Comparison of ENCODE assay signal across 8 cellular contexts in the genomic region with DNA sequence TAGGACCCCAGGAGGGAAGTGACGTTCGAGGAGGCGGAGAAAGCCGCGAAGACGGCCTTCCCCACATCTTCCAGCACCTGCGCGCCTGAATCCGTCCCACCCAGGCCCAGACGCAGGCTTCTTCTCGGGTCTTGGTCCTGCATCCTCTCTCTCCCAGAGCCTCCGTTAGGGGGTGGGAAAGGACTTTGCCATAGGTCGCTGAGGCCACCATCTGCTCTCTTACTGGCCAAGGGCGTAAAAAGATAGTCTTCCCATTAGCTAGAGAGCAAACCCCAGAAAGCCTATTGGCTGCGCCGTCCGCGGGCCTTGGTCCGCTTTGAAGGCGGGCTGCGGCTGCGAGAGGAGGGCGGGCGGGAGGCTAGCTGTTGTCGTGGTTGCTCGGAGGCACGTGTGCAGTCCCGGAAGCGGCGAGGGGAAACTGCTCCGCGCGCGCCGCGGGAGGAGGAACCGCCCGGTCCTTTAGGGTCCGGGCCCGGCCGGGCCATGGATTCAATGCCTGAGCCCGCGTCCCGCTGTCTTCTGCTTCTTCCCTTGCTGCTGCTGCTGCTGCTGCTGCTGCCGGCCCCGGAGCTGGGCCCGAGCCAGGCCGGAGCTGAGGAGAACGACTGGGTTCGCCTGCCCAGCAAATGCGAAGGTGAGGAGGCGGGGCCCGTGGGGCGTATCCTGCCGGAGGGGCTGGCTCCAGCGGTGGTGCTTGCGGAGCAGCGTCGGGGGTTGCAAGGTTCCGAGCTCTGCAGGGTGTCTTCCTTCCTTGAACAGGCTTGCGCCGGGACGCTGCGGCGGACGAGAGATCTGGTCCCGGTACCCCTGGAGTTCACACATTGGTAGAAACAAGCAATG. TPM values are rescaled to one million over a fixed set of nuclear protein-coding genes. Genes with fewer than 3 reads are reported as not detected.
DNase-seq lines count a peak whose midpoint lies in the region; ATAC-seq and TF ChIP-seq lines count a peak whose summit lies in the region.

A gene (plus strand): TSS at position 393 of the 840 bp plus-strand sequence. CDS start 91 bp downstream, at position 484.

- DNase-seq in CD14-positive monocyte (ENCODE audit: low spot score): peak; percentile 92
- peak; percentile 100 for DNase-seq in NCI-H82 (lab: John Stamatoyannopoulos, UW)
- DNase-seq in activated CD4-positive, alpha-beta T cell treated with anti-CD3 and anti-CD28 coated beads, Interleukin-2, amount 50 U/mL, for 48 hours: peak; percentile 94 to 96
- DNase-seq in dermis microvascular lymphatic vessel endothelial cell (ENCODE audit: low read depth in 2 of 2): peak; percentile 88 to 98
- peak; percentile 94 for DNase-seq in stimulated activated CD4-positive, alpha-beta T cell treated with anti-CD3 and anti-CD28 coated beads, Interleukin-4, amount 100 ng/mL, for 24 hours

- peak; percentile 32 to 47 for TF ChIP-seq RAD21 in liver (IDR thresholded peaks at IDR 0.05)

- WGBS in liver: under 1% methylated on average over 67 of the region's 67 CpGs

- H3K36me3 Mint-ChIP-seq in CD14-positive monocyte: peaks cover 16 to 26% of the 10 kb centered on the region in 2 donors

- TF ChIP-seq CTCF in CD14-positive monocyte (IDR thresholded peaks at IDR 0.05): no peak
- no peak for TF ChIP-seq CTCF in liver (IDR thresholded peaks at IDR 0.05; ENCODE audit: low read depth, low read length, missing input control)

- peak; percentile 75 for ATAC-seq in GM19397 (IDR thresholded peaks at IDR 0.05; ENCODE audit: unreplicated experiment)
- peak; percentile 69 for ATAC-seq in HG03571 (IDR thresholded peaks at IDR 0.05; ENCODE audit: unreplicated experiment)

- peaks cover 1 to 3% (median 2%) of the 10 kb centered on the region in 3 donors for H3K27me3 Mint-ChIP-seq in CD14-positive monocyte (ENCODE audit: low read depth in 3 of 3)

- H3K27me3 ChIP-seq in liver (ENCODE audit: control insufficient read depth in 4 of 4, insufficient read depth in 4 of 4, low read length in 3 of 4): no peaks in the 10 kb centered on the region

- no peaks in the 10 kb centered on the region for H3K9me3 Mint-ChIP-seq in CD14-positive monocyte

- H3K4me3 ChIP-seq in liver (ENCODE audit: low read depth in 1 of 3, low read length in 3 of 3): peak within 1 kb of the TSS; percentile 65 to 83 (median 82)

- H3K4me1 Mint-ChIP-seq in CD14-positive monocyte: peaks cover 53% of the 10 kb centered on the region

- H3K27ac Mint-ChIP-seq in CD14-positive monocyte: peak within 1 kb of the TSS; percentile 98 to 100 (median 99)

- peak within 1 kb of the TSS; percentile 99 for H3K4me3 Mint-ChIP-seq in CD14-positive monocyte

- intact Hi-C loops in CD14-positive monocyte (cut with micrococcal nuclease): no loop called here

- peak within 1 kb of the TSS; percentile 69 to 93 for H3K9ac ChIP-seq in liver (ENCODE audit: low read depth in 1 of 2, low read length in 2 of 2)

- peaks cover 0 to under 1% (median 0%) of the 10 kb centered on the region in 4 donors for H3K36me3 ChIP-seq in liver (ENCODE audit: control insufficient read depth in 4 of 4, insufficient read depth in 3 of 4, low read depth in 1 of 4, low read length in 3 of 4)

- peak within 1 kb of the TSS; percentile 88 to 92 for H3K27ac ChIP-seq in liver (ENCODE audit: low read depth in 1 of 2, low read length in 2 of 2)

- H3K4me1 ChIP-seq in liver (ENCODE audit: control insufficient read depth in 4 of 4, insufficient read depth in 4 of 4, low read length in 3 of 4): peaks cover 4 to 33% (median 20%) of the 10 kb centered on the region in 4 donors

- no peaks in the 10 kb centered on the region for H3K9me3 ChIP-seq in liver (ENCODE audit: control insufficient read depth in 4 of 4, low read length in 3 of 4)

TF ChIP-seq in liver, 16 proteins besides CTCF, POLR2A, EP300 and RAD21:
- TF ChIP-seq JUND (IDR thresholded peaks at IDR 0.05) (peak; percentile 24 to 26), SP1 (IDR thresholded peaks at IDR 0.05) (peak; percentile 95), YY1 (IDR thresholded peaks at IDR 0.05) (peak; percentile 84), RXRA (IDR thresholded peaks at IDR 0.05) (peak; percentile 57 to 65), HNF4A (conservative IDR thresholded peaks at IDR 0.05) (peak; percentile 76 to 85), GABPA (IDR thresholded peaks at IDR 0.05 in 1 of 2, conservative IDR thresholded peaks at IDR 0.05 in 1 of 2) (peak; percentile 15 to 83), FOXA1 (IDR thresholded peaks at IDR 0.05) (peak; percentile 22), HNF4G (IDR thresholded peaks at IDR 0.05) (peak; percentile 63), TAF1 (conservative IDR thresholded peaks at IDR 0.05) (peak; percentile 81), FOXA2 (IDR thresholded peaks at IDR 0.05) (no peak), NR2F2 (IDR thresholded peaks at IDR 0.05) (peak; percentile 94), EGR1 (IDR thresholded peaks at IDR 0.05; ENCODE audit: low read depth in 2 of 2) (peak in 1 of 2 donors; percentile 26)
- TF ChIP-seq, protein P1, sequence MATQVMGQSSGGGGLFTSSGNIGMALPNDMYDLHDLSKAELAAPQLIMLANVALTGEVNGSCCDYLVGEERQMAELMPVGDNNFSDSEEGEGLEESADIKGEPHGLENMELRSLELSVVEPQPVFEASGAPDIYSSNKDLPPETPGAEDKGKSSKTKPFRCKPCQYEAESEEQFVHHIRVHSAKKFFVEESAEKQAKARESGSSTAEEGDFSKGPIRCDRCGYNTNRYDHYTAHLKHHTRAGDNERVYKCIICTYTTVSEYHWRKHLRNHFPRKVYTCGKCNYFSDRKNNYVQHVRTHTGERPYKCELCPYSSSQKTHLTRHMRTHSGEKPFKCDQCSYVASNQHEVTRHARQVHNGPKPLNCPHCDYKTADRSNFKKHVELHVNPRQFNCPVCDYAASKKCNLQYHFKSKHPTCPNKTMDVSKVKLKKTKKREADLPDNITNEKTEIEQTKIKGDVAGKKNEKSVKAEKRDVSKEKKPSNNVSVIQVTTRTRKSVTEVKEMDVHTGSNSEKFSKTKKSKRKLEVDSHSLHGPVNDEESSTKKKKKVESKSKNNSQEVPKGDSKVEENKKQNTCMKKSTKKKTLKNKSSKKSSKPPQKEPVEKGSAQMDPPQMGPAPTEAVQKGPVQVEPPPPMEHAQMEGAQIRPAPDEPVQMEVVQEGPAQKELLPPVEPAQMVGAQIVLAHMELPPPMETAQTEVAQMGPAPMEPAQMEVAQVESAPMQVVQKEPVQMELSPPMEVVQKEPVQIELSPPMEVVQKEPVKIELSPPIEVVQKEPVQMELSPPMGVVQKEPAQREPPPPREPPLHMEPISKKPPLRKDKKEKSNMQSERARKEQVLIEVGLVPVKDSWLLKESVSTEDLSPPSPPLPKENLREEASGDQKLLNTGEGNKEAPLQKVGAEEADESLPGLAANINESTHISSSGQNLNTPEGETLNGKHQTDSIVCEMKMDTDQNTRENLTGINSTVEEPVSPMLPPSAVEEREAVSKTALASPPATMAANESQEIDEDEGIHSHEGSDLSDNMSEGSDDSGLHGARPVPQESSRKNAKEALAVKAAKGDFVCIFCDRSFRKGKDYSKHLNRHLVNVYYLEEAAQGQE (IDR thresholded peaks at IDR 0.05): peak; percentile 46
- TF ChIP-seq, protein P2, sequence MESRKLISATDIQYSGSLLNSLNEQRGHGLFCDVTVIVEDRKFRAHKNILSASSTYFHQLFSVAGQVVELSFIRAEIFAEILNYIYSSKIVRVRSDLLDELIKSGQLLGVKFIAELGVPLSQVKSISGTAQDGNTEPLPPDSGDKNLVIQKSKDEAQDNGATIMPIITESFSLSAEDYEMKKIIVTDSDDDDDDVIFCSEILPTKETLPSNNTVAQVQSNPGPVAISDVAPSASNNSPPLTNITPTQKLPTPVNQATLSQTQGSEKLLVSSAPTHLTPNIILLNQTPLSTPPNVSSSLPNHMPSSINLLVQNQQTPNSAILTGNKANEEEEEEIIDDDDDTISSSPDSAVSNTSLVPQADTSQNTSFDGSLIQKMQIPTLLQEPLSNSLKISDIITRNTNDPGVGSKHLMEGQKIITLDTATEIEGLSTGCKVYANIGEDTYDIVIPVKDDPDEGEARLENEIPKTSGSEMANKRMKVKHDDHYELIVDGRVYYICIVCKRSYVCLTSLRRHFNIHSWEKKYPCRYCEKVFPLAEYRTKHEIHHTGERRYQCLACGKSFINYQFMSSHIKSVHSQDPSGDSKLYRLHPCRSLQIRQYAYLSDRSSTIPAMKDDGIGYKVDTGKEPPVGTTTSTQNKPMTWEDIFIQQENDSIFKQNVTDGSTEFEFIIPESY (IDR thresholded peaks at IDR 0.05): no peak
- TF ChIP-seq, protein P3, sequence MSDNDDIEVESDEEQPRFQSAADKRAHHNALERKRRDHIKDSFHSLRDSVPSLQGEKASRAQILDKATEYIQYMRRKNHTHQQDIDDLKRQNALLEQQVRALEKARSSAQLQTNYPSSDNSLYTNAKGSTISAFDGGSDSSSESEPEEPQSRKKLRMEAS (IDR thresholded peaks at IDR 0.05): peak; percentile 90
- TF ChIP-seq, protein P4, sequence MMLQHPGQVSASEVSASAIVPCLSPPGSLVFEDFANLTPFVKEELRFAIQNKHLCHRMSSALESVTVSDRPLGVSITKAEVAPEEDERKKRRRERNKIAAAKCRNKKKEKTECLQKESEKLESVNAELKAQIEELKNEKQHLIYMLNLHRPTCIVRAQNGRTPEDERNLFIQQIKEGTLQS (IDR thresholded peaks at IDR 0.05): no peak

RNA-seq across cellular contexts. Expression of the gene that starts here (rescaled TPM):
- polyA plus RNA-seq in CD14-positive monocyte (100 to 1,000 TPM; 237 to 295 TPM), liver (10 to 100 TPM; 36.5 to 41.0 TPM)
- total RNA-seq in dermis microvascular lymphatic vessel endothelial cell (15.5 and 22.3 TPM in 2 replicates), liver (10 to 100 TPM; 17.2 to 18.0 TPM)

Comparison
In these comparisons a context has a peak if more than half of its experiments do, and no peak if none do; other contexts are left out.
1. Peak in every context shown above with its lines: DNase-seq, ATAC-seq, H3K4me3 ChIP-seq and H3K27ac ChIP-seq.
2. RNA of the gene that starts here (polyA plus RNA-seq): 237 to 295 TPM in CD14-positive monocyte; 36.5 to 41.0 TPM in liver; every median in the first group is over 4 times any median in the second.